Comparison of ENCODE assay signal across 1 cellular context in genomic region chr6:149963462-149964242, GRCh38.
TF ChIP-seq lines count a peak whose summit lies in the region.

TSS of gene ULBP1 (plus strand) at chr6:149963943. CDS start at chr6:149964050, 107 bp downstream.

TF ChIP-seq in HEK293, 187 proteins besides CTCF, POLR2A, EP300 and RAD21 (continued from another document and continues in another):
- TF ChIP-seq ZNF292 (tag by site-specific recombination; IDR thresholded peaks at IDR 0.05; ENCODE audit: borderline replicate concordance, low read depth) (no peak), MEIS1 (CRISPR knock-in tag; IDR thresholded peaks at IDR 0.05; ENCODE audit: borderline replicate concordance) (no peak), ZNF510 (tag by site-specific recombination; IDR thresholded peaks at IDR 0.05; ENCODE audit: insufficient replicate concordance) (no peak), ZNF660 (tag by site-specific recombination; IDR thresholded peaks at IDR 0.05) (peak; percentile 87; the same call in 1 of the 2 replicates), ZNF623 (tag by site-specific recombination; IDR thresholded peaks at IDR 0.05) (no peak), RBAK (tag by site-specific recombination; IDR thresholded peaks at IDR 0.05) (no peak), ZNF664 (tag by site-specific recombination; IDR thresholded peaks at IDR 0.05) (no peak), ZBTB10 (tag by site-specific recombination; IDR thresholded peaks at IDR 0.05) (peak; percentile 93), ZNF121 (tag by site-specific recombination; IDR thresholded peaks at IDR 0.05) (no peak), ATF2 (tag by site-specific recombination; IDR thresholded peaks at IDR 0.05; ENCODE audit: low read depth) (peak; percentile 85), ZNF350 (tag by site-specific recombination; IDR thresholded peaks at IDR 0.05) (peak; percentile 61; the same call in 1 of the 2 replicates), ZFP37 (tag by site-specific recombination; IDR thresholded peaks at IDR 0.05) (peak; percentile 94; the same call in 1 of the 2 replicates), ZNF341 (tag by site-specific recombination; IDR thresholded peaks at IDR 0.05; ENCODE audit: low read depth) (peak; percentile 85), ZBTB1 (tag by site-specific recombination; IDR thresholded peaks at IDR 0.05) (peak; percentile 11; the same call in 1 of the 2 replicates), ZNF24 (tag by site-specific recombination; IDR thresholded peaks at IDR 0.05) (0 out of 2 replicates have a peak, but pooled peaks have one; percentile 66), ZNF654 (tag by site-specific recombination; IDR thresholded peaks at IDR 0.05; ENCODE audit: low read depth) (no peak), ZNF701 (tag by site-specific recombination; IDR thresholded peaks at IDR 0.05) (no peak), ZNF138 (tag by site-specific recombination; IDR thresholded peaks at IDR 0.05; ENCODE audit: borderline replicate concordance) (no peak), PRDM4 (tag by site-specific recombination; IDR thresholded peaks at IDR 0.05) (no peak), ZXDB (tag by site-specific recombination; IDR thresholded peaks at IDR 0.05) (peak; percentile 94), ZSCAN16 (tag by site-specific recombination; IDR thresholded peaks at IDR 0.05) (peak; percentile 90), ZNF645 (tag by site-specific recombination; IDR thresholded peaks at IDR 0.05) (no peak; the same call in 1 of the 2 replicates), KLF9 (tag by site-specific recombination; IDR thresholded peaks at IDR 0.05; ENCODE audit: low read depth) (peak; percentile 97), ZNF514 (tag by site-specific recombination; IDR thresholded peaks at IDR 0.05) (no peak), ZNF48 (tag by site-specific recombination; IDR thresholded peaks at IDR 0.05) (no peak), ZFHX2 (tag by site-specific recombination; conservative IDR thresholded peaks at IDR 0.05) (peak; percentile 92), YY1 (tag by site-specific recombination; IDR thresholded peaks at IDR 0.05) (peak; percentile 74), BCL11B (tag by site-specific recombination; IDR thresholded peaks at IDR 0.05; ENCODE audit: low read depth) (no peak), OVOL3 (tag by site-specific recombination; IDR thresholded peaks at IDR 0.05) (no peak), ELK4 (IDR thresholded peaks at IDR 0.05; ENCODE audit: borderline replicate concordance, low read depth, low read length) (no peak), ZNF707 (tag by site-specific recombination; IDR thresholded peaks at IDR 0.05) (no peak), ZNF211 (tag by site-specific recombination; IDR thresholded peaks at IDR 0.05; ENCODE audit: low read depth) (no peak), ZNF426 (tag by site-specific recombination; IDR thresholded peaks at IDR 0.05) (no peak), ZNF610 (tag by site-specific recombination; IDR thresholded peaks at IDR 0.05; ENCODE audit: borderline replicate concordance) (peak; percentile 82; the same call in 1 of the 2 replicates), ZNF266 (tag by site-specific recombination; IDR thresholded peaks at IDR 0.05; ENCODE audit: low read depth) (no peak), ZSCAN5A (tag by site-specific recombination; IDR thresholded peaks at IDR 0.05) (0 out of 2 replicates have a peak, but pooled peaks have one; percentile 65), ZFP69B (tag by site-specific recombination; IDR thresholded peaks at IDR 0.05) (peak; percentile 73), KLF17 (tag by site-specific recombination; IDR thresholded peaks at IDR 0.05) (peak; percentile 94), ZNF148 (tag by site-specific recombination; IDR thresholded peaks at IDR 0.05; ENCODE audit: borderline replicate concordance) (no peak), ZBTB26 (tag by site-specific recombination; optimal IDR thresholded peaks at IDR 0.05) (peak; percentile 94), ZNF585B (tag by site-specific recombination; IDR thresholded peaks at IDR 0.05) (no peak), KLF16 (tag by site-specific recombination; IDR thresholded peaks at IDR 0.05) (peak; percentile 99)
